In genomic region chr5:156527611-156528010, GRCh38 we compare ENCODE assay signal across 29 cellular contexts.
"Had no signal": no experiment of that assay in that cellular context is flagged by ENCODE, and none has a peak within 500 bp of the region (broad histone marks: within the 10 kb centered on the region; RNA-seq: fewer than 3 reads in every experiment).

No MANE protein-coding gene starts in this region.

- H3K36me3 Mint-ChIP-seq: naive thymus-derived CD4-positive, alpha-beta T cell; natural killer cell treated with Interleukin-12 subunit alpha and Interleukin-12 subunit beta and Interleukin-15 and Interleukin-18, amount 100 ng/mL, for 72 hours; stimulated activated effector memory CD8-positive, alpha-beta T cell treated with anti-CD3 and anti-CD28 coated beads, Interleukin-12 subunit alpha, Interleukin-12 subunit beta, amount 100 ng/mL, for 72 hours had no signal

- H3K27ac ChIP-seq: heart right ventricle, left lung, lower lobe of right lung, pancreas, prostate gland, spleen, suprapubic skin, thoracic aorta, tibial artery, upper lobe of right lung had no signal

- ATAC-seq: heart right ventricle; left colon; left lung; lower lobe of right lung; naive thymus-derived CD4-positive, alpha-beta T cell; natural killer cell treated with Interleukin-12 subunit alpha and Interleukin-12 subunit beta and Interleukin-15 and Interleukin-18, amount 100 ng/mL, for 72 hours; pancreas; right cardiac atrium; sciatic nerve; stimulated activated effector memory CD8-positive, alpha-beta T cell treated with anti-CD3 and anti-CD28 coated beads, Interleukin-12 subunit alpha, Interleukin-12 subunit beta, amount 100 ng/mL, for 72 hours; upper lobe of right lung had no signal

- H3K9me3 Mint-ChIP-seq: neural crest cell; stimulated activated effector memory CD8-positive, alpha-beta T cell treated with anti-CD3 and anti-CD28 coated beads, Interleukin-12 subunit alpha, Interleukin-12 subunit beta, amount 100 ng/mL, for 72 hours; stimulated activated naive CD8-positive, alpha-beta T cell treated with anti-CD3 and anti-CD28 coated beads, Interleukin-15, Interleukin-2, amounts not matched to agents 100 ng/mL and 50 ng/mL, for 24 hours had no signal

- H3K27me3 ChIP-seq: heart right ventricle, left lung, pancreas, spleen, suprapubic skin, tibial artery, upper lobe of right lung had no signal

- H3K27me3 Mint-ChIP-seq: stimulated activated naive CD8-positive, alpha-beta T cell treated with anti-CD3 and anti-CD28 coated beads, Interleukin-15, Interleukin-2, amounts not matched to agents 100 ng/mL and 50 ng/mL, for 24 hours had no signal

- H3K4me1 Mint-ChIP-seq: naive thymus-derived CD4-positive, alpha-beta T cell; neural crest cell; stimulated activated effector memory CD8-positive, alpha-beta T cell treated with anti-CD3 and anti-CD28 coated beads, Interleukin-12 subunit alpha, Interleukin-12 subunit beta, amount 100 ng/mL, for 72 hours had no signal

- H3K4me3 Mint-ChIP-seq: naive thymus-derived CD4-positive, alpha-beta T cell; natural killer cell treated with Interleukin-12 subunit alpha and Interleukin-12 subunit beta and Interleukin-15 and Interleukin-18, amount 100 ng/mL, for 72 hours; neural crest cell; stimulated activated effector memory CD8-positive, alpha-beta T cell treated with anti-CD3 and anti-CD28 coated beads, Interleukin-12 subunit alpha, Interleukin-12 subunit beta, amount 100 ng/mL, for 72 hours; stimulated activated naive CD8-positive, alpha-beta T cell treated with anti-CD3 and anti-CD28 coated beads, Interleukin-15, Interleukin-2, amounts not matched to agents 100 ng/mL and 50 ng/mL, for 24 hours had no signal

- H3K4me3 ChIP-seq: heart right ventricle, left lung, lower lobe of right lung, pancreas, prostate gland, spleen, suprapubic skin, thoracic aorta, tibial artery, upper lobe of right lung had no signal

- H3K36me3 ChIP-seq: heart right ventricle, left lung, lower lobe of right lung, pancreas, prostate gland, spleen, suprapubic skin, thoracic aorta, tibial artery, upper lobe of right lung had no signal

- DNase-seq: heart right ventricle; hippocampal formation; kidney glomerular epithelial cell; left colon; left lung; lower lobe of right lung; mammary epithelial cell; mesenchymal stem cell; naive thymus-derived CD4-positive, alpha-beta T cell; nucleus accumbens; pancreas; posterior cingulate gyrus; retina; right cardiac atrium; small intestine; spleen; stimulated activated CD4-positive, alpha-beta T cell treated with anti-CD3 and anti-CD28 coated beads, Interleukin-4, amount 100 ng/mL, for 24 hours; stimulated activated naive CD4-positive, alpha-beta T cell; tibial artery; trophoblast cell; upper lobe of right lung had no signal

- H3K9me3 ChIP-seq: left lung, lower lobe of right lung, pancreas, prostate gland, spleen, suprapubic skin, thoracic aorta, tibial artery had no signal

- H3K27ac Mint-ChIP-seq: naive thymus-derived CD4-positive, alpha-beta T cell; natural killer cell treated with Interleukin-12 subunit alpha and Interleukin-12 subunit beta and Interleukin-15 and Interleukin-18, amount 100 ng/mL, for 72 hours; stimulated activated effector memory CD8-positive, alpha-beta T cell treated with anti-CD3 and anti-CD28 coated beads, Interleukin-12 subunit alpha, Interleukin-12 subunit beta, amount 100 ng/mL, for 72 hours; stimulated activated naive CD8-positive, alpha-beta T cell treated with anti-CD3 and anti-CD28 coated beads, Interleukin-15, Interleukin-2, amounts not matched to agents 100 ng/mL and 50 ng/mL, for 24 hours had no signal

- H3K4me1 ChIP-seq: left lung, lower lobe of right lung, pancreas, prostate gland, spleen, suprapubic skin, upper lobe of right lung had no signal
